In genomic region chr18:57859314-57859713, GRCh38 we compare ENCODE assay signal across 8 cellular contexts. TPM values are rescaled to one million over a fixed set of nuclear protein-coding genes. Genes with fewer than 3 reads are reported as not detected.
DNase-seq lines count a peak whose midpoint lies in the region; ATAC-seq and TF ChIP-seq lines count a peak whose summit lies in the region.

No MANE protein-coding gene starts in this region.

- no peaks in the 10 kb centered on the region for H3K4me1 ChIP-seq in foreskin keratinocyte

- peak; percentile 6 for DNase-seq in stimulated activated CD4-positive, alpha-beta T cell treated with anti-CD3 and anti-CD28 coated beads, Interleukin-4, amount 100 ng/mL, for 24 hours
- DNase-seq in stimulated activated CD4-positive, alpha-beta T cell treated with anti-CD3 and anti-CD28 coated beads, Interleukin-2, amount 100 ng/mL, for 48 hours = no peak
- DNase-seq in RPMI7951 (ENCODE audit: low read depth) = peak; percentile 30
- DNase-seq in foreskin keratinocyte = peak in 1 of 2 donors; percentile 27
- no peak for DNase-seq in globus pallidus (ENCODE audit: low spot score)
- DNase-seq in GDM1 (lab: John Stamatoyannopoulos, UW) = no peak
- no peak for DNase-seq in NCI-H226

- TF ChIP-seq CTCF in foreskin keratinocyte (conservative IDR thresholded peaks at IDR 0.05) = peak; percentile 74

- ATAC-seq in HG02870 (IDR thresholded peaks at IDR 0.05; ENCODE audit: unreplicated experiment) = peak; percentile 72
- ATAC-seq in foreskin keratinocyte = peak; percentile 87

- H3K27ac ChIP-seq in foreskin keratinocyte = no peak overlapping the region

- H3K27me3 ChIP-seq in foreskin keratinocyte = peaks cover 17% of the 10 kb centered on the region

RNA-seq across cellular contexts. Expression of gene ATP8B1, which starts 56.2 kb away (rescaled TPM):
- 12.5 TPM in 2 replicates for total RNA-seq in RPMI7951 (2014; rRNA removed; shearing (Covaris generic))
- total RNA-seq in foreskin keratinocyte = 13.5 and 14.7 TPM in 2 replicates
- 2.4 and 2.9 TPM in 2 replicates for polyA plus RNA-seq in foreskin keratinocyte

Comparison
In these comparisons a context has a peak if more than half of its experiments do, and no peak if none do; other contexts are left out.
1. DNase-seq: peak in stimulated activated CD4-positive, alpha-beta T cell treated with anti-CD3 and anti-CD28 coated beads, Interleukin-4, amount 100 ng/mL, for 24 hours (single experiment) and RPMI7951 (single experiment); none in stimulated activated CD4-positive, alpha-beta T cell treated with anti-CD3 and anti-CD28 coated beads, Interleukin-2, amount 100 ng/mL, for 48 hours (0 of 2), globus pallidus (single experiment), GDM1 (single experiment) and NCI-H226 (single experiment).